In genomic region chr2:105540642-105541041, GRCh38 we compare ENCODE assay signal across 1 cellular context.
A peak's percentile ranks its signal among the peaks of the same experiment; 100 is the strongest.
TF ChIP-seq lines count a peak whose summit lies in the region.

No MANE protein-coding gene starts in this region.

TF ChIP-seq in endothelial cell of umbilical vein, 7 proteins besides CTCF, POLR2A, EP300 and RAD21 (continued from another document):
- TF ChIP-seq MYC (IDR thresholded peaks at IDR 0.05; ENCODE audit: low read depth, low read length) (no peak), FOS (IDR thresholded peaks at IDR 0.05; ENCODE audit: borderline replicate concordance, insufficient read depth, low read length) (peak; percentile 36)
TF ChIP-seq in endothelial cell of umbilical vein: peak in this region for 2.
